ENCODE assay signal across 8 cellular contexts in genomic region chr7:30027065-30027456, GRCh38. TPM values are rescaled to one million over a fixed set of nuclear protein-coding genes. Genes with fewer than 3 reads are reported as not detected.
DNase-seq lines count a peak whose midpoint lies in the region; ATAC-seq and TF ChIP-seq lines count a peak whose summit lies in the region.

No MANE protein-coding gene starts in this region.

- H3K27ac ChIP-seq in ectodermal cell (ENCODE audit: insufficient read depth, low read depth, low read length, poor library complexity, severe bottlenecking) (no peak overlapping the region), upper lobe of right lung (peak overlapping the region; percentile 83)

- H3K4me1 Mint-ChIP-seq in T-helper 17 cell = peaks cover 24% of the 10 kb centered on the region

- WGBS in ectodermal cell, 2 experiments = 5 to 9% methylated on average over 8 to 10 of the region's 10 CpGs

- peaks cover 18% of the 10 kb centered on the region for H3K4me1 ChIP-seq in ectodermal cell (ENCODE audit: control insufficient read depth, insufficient read depth, low read length)
- H3K4me1 ChIP-seq in mononuclear cell (ENCODE audit: insufficient read depth, low read length) = peaks cover 29% of the 10 kb centered on the region
- H3K4me1 ChIP-seq in upper lobe of right lung = peaks cover 31% of the 10 kb centered on the region

- H3K36me3 ChIP-seq in ectodermal cell (ENCODE audit: control insufficient read depth, insufficient read depth, low read length) (no peaks in the 10 kb centered on the region), upper lobe of right lung (no peaks in the 10 kb centered on the region)

- intact Hi-C loops in upper lobe of right lung (cut with DNase I) = no loop called here

- H3K9me3 ChIP-seq in T-helper 17 cell (ENCODE audit: control insufficient read depth, low read length, poor library complexity, severe bottlenecking) (no peaks in the 10 kb centered on the region), ectodermal cell (ENCODE audit: control insufficient read depth, low read length) (no peaks in the 10 kb centered on the region), mononuclear cell (ENCODE audit: low read depth, low read length) (no peaks in the 10 kb centered on the region), upper lobe of right lung (no peaks in the 10 kb centered on the region)

- H3K27me3 ChIP-seq in ectodermal cell (ENCODE audit: control insufficient read depth, insufficient read depth, low read length, poor library complexity, severe bottlenecking) (peaks cover 3% of the 10 kb centered on the region), mononuclear cell (ENCODE audit: insufficient read depth, low read length) (no peaks in the 10 kb centered on the region), upper lobe of right lung (no peaks in the 10 kb centered on the region)

- peak overlapping the region; percentile 87 for H3K27ac Mint-ChIP-seq in T-helper 17 cell

- no peaks in the 10 kb centered on the region for H3K36me3 Mint-ChIP-seq in T-helper 17 cell (ENCODE audit: low read depth)

- no peak overlapping the region for H3K4me3 Mint-ChIP-seq in T-helper 17 cell

- ATAC-seq in HG03135 (IDR thresholded peaks at IDR 0.05; ENCODE audit: unreplicated experiment) = peak; percentile 29
- ATAC-seq in T-helper 17 cell = peak; percentile 41
- ATAC-seq in upper lobe of right lung = no peak

- no peaks in the 10 kb centered on the region for H3K27me3 Mint-ChIP-seq in T-helper 17 cell

- no peak for TF ChIP-seq CTCF in upper lobe of right lung (IDR thresholded peaks at IDR 0.05)

- peak overlapping the region; percentile 91 for H3K4me3 ChIP-seq in ectodermal cell (ENCODE audit: insufficient read depth, low read depth, low read length)
- peak overlapping the region; percentile 73 for H3K4me3 ChIP-seq in mononuclear cell (ENCODE audit: low read length)
- H3K4me3 ChIP-seq in upper lobe of right lung = peak overlapping the region; percentile 84

- peak; percentile 47 for DNase-seq in NCI-H2196 (lab: John Stamatoyannopoulos, UW; ENCODE audit: unreplicated experiment)
- no peak for DNase-seq in NCI-H2196 treated with DMSO at 0.1 percent for 48 hours (lab: John Stamatoyannopoulos, UW; ENCODE audit: unreplicated experiment)
- no peak for DNase-seq in T-helper 17 cell
- DNase-seq in upper lobe of right lung = no peak
- no peak for DNase-seq in activated gamma-delta T cell (lab: John Stamatoyannopoulos, UW)

RNA-seq across cellular contexts. Expression of gene FKBP14, which starts 0.6 kb away (rescaled TPM):
- total RNA-seq in T-helper 17 cell = 1 to 10 TPM; 5.1 to 7.4 TPM
- polyA plus RNA-seq in ectodermal cell (2013, experiment 1 of 4) = 4.8 TPM
- 4.6 TPM for polyA plus RNA-seq in ectodermal cell (2013, experiment 2 of 4)
- polyA plus RNA-seq in ectodermal cell (2013, experiment 3 of 4) = 6.0 TPM
- 5.3 TPM for polyA plus RNA-seq in ectodermal cell (2013, experiment 4 of 4)
- 5.5 TPM for total RNA-seq in mononuclear cell
- total RNA-seq in upper lobe of right lung = 11.5 TPM

RNA-seq across cellular contexts. Expression of gene PLEKHA8, which starts 1.2 kb away (rescaled TPM):
- 1 to 10 TPM; 5.9 to 7.6 TPM for total RNA-seq in T-helper 17 cell
- polyA plus RNA-seq in ectodermal cell (2013, experiment 1 of 4) = 44.7 TPM
- 51.3 TPM for polyA plus RNA-seq in ectodermal cell (2013, experiment 2 of 4)
- polyA plus RNA-seq in ectodermal cell (2013, experiment 3 of 4) = 36.0 TPM
- polyA plus RNA-seq in ectodermal cell (2013, experiment 4 of 4) = 39.7 TPM
- 5.2 TPM for total RNA-seq in mononuclear cell
- total RNA-seq in upper lobe of right lung = 11.3 TPM

RNA-seq across cellular contexts. Expression of gene SCRN1, which starts 37.5 kb away (rescaled TPM):
- total RNA-seq in T-helper 17 cell (1 to 10 TPM; 5.7 to 6.1 TPM), mononuclear cell (5.1 TPM), upper lobe of right lung (36.1 TPM)
- 88.2 TPM for polyA plus RNA-seq in ectodermal cell (2013, experiment 1 of 4)
- polyA plus RNA-seq in ectodermal cell (2013, experiment 2 of 4) = 106 TPM
- 65.7 TPM for polyA plus RNA-seq in ectodermal cell (2013, experiment 3 of 4)
- 77.0 TPM for polyA plus RNA-seq in ectodermal cell (2013, experiment 4 of 4)
